Comparison of ENCODE assay signal across 26 cellular contexts in genomic region chr2:134954065-134954464, GRCh38.
"Had no signal": no experiment of that assay in that cellular context is flagged by ENCODE, and none has a peak within 500 bp of the region (broad histone marks: within the 10 kb centered on the region; RNA-seq: fewer than 3 reads in every experiment).

No MANE protein-coding gene starts in this region.

- H3K9me3 Mint-ChIP-seq: naive thymus-derived CD8-positive, alpha-beta T cell; neural crest cell; WTC11 had no signal

- H3K4me1 ChIP-seq: breast epithelium, left lung, lower lobe of right lung, pancreas, psoas muscle, tibial nerve had no signal

- H3K9me3 ChIP-seq: breast epithelium, esophagus squamous epithelium, left lung, lower lobe of right lung, pancreas, psoas muscle, tibial nerve had no signal

- H3K27ac Mint-ChIP-seq: WTC11 had no signal

- H3K4me2 ChIP-seq: smooth muscle cell had no signal

- H3K4me1 Mint-ChIP-seq: neural crest cell, WTC11 had no signal

- H3K4me3 Mint-ChIP-seq: naive thymus-derived CD8-positive, alpha-beta T cell; neural crest cell; WTC11 had no signal

- H3K4me3 ChIP-seq: breast epithelium, esophagus squamous epithelium, left lung, lower lobe of right lung, pancreas, psoas muscle, smooth muscle cell, tibial nerve had no signal

- DNase-seq: activated CD4-positive, alpha-beta T cell treated with anti-CD3 and anti-CD28 coated beads for 1 hour; activated CD4-positive, alpha-beta T cell treated with anti-CD3 and anti-CD28 coated beads, Interleukin-2, amount 50 U/mL, for 48 hours; activated gamma-delta T cell treated with Interleukin-2 at 50 U/mL for 16 hours; activated naive CD4-positive, alpha-beta T cell treated with anti-CD3 and anti-CD28 coated beads, Interleukin-2, amount 50 U/mL, for 16 hours; central memory CD4-positive, alpha-beta T cell; dermis blood vessel endothelial cell; effector CD4-positive, alpha-beta T cell; esophagus squamous epithelium; foreskin melanocyte; left lung; lower lobe of right lung; mesenchymal stem cell; naive thymus-derived CD8-positive, alpha-beta T cell; nucleus accumbens; pancreas; psoas muscle; stimulated activated CD4-positive, alpha-beta T cell treated with anti-CD3 and anti-CD28 coated beads, Interleukin-1b, Interleukin-23, amount 100 ng/mL, for 48 hours; stimulated activated CD4-positive, alpha-beta T cell treated with anti-CD3 and anti-CD28 coated beads, Interleukin-4, amount 100 ng/mL, for 4 hours; stimulated activated CD8-positive, alpha-beta memory T cell treated with anti-CD3 and anti-CD28 coated beads, Interleukin-4, amount 100 ng/mL, for 48 hours; stimulated activated naive CD4-positive, alpha-beta T cell treated with Interleukin-2 at 50 U/mL for 16 hours; T-helper 2 cell had no signal

- H3K27ac ChIP-seq: breast epithelium, esophagus squamous epithelium, left lung, lower lobe of right lung, pancreas, psoas muscle, tibial nerve had no signal

- ATAC-seq: left lung; lower lobe of right lung; naive thymus-derived CD8-positive, alpha-beta T cell; pancreas; psoas muscle; WTC11 had no signal

- H3K27me3 Mint-ChIP-seq: naive thymus-derived CD8-positive, alpha-beta T cell had no signal

- H3K27me3 ChIP-seq: breast epithelium, esophagus squamous epithelium, left lung, pancreas, tibial nerve had no signal
